11 cellular contexts compared by ENCODE assay signal in genomic region chrX:13086793-13087321, GRCh38. TPM values are rescaled to one million over a fixed set of nuclear protein-coding genes. Genes with fewer than 3 reads are reported as not detected.
DNase-seq lines count a peak whose midpoint lies in the region; ATAC-seq and TF ChIP-seq lines count a peak whose summit lies in the region.
"Not testable (repeated sequence)": the region's sequence is repeated elsewhere in the genome, so short reads cannot be mapped to it uniquely, and the experiment has no call there.
"Had no signal": no experiment of that assay in that cellular context is flagged by ENCODE, and none has a peak within 500 bp of the region (broad histone marks: within the 10 kb centered on the region; RNA-seq: fewer than 3 reads in every experiment).

No MANE protein-coding gene starts in this region.

- H3K79me2 ChIP-seq in OCI-LY1 (ENCODE audit: insufficient read depth, low read length) = not testable (repeated sequence)

- POLR2A ChIA-PET in activated naive CD8-positive, alpha-beta T cell treated with anti-CD3 and anti-CD28 coated beads, Interleukin-2, amount 10 ng/mL, durations not matched to agents 7 days and 5 days (lab: Charles Lee) = interaction anchor here (0.6 to 13.8 kb wide), 14 partner anchors 11 to 488 kb away, joined by 3 to 768 read pairs (median 7); partner anchors contain the start of gene TMSB4X

- H3K36me3 ChIP-seq in OCI-LY1 (ENCODE audit: insufficient read depth, low read length) = not testable (repeated sequence)

- not testable (repeated sequence) for H3K36me3 Mint-ChIP-seq in T-helper 2 cell treated with Interferon-gamma antibody and Interleukin-4, amounts not matched to agents 5 μg/mL and 100 μg/mL, for 36 hours (ENCODE audit: low read depth); activated naive CD8-positive, alpha-beta T cell treated with anti-CD3 and anti-CD28 coated beads, Interleukin-2, amount 10 ng/mL, durations not matched to agents 7 days and 5 days

- not testable (repeated sequence) for H3F3A ChIP-seq in OCI-LY1 (ENCODE audit: insufficient read depth, low read length)

- peak overlapping the region; percentile 81 for H3K9ac ChIP-seq in OCI-LY1 (ENCODE audit: low read length)

- ATAC-seq in activated naive CD8-positive, alpha-beta T cell treated with anti-CD3 and anti-CD28 coated beads, Interleukin-2, amount 10 ng/mL, durations not matched to agents 7 days and 5 days (ENCODE audit: low read depth); foreskin keratinocyte: not testable (repeated sequence)

- peak overlapping the region; percentile 62 for H3K4me3 ChIP-seq in OCI-LY1 (ENCODE audit: low read depth, low read length, poor library complexity, severe bottlenecking)
- not testable (repeated sequence) for H3K4me3 ChIP-seq in skin epidermis

- not testable (repeated sequence) for H3K9me3 ChIP-seq in OCI-LY1 (ENCODE audit: low read length)

- not testable (repeated sequence) for H3K27me3 Mint-ChIP-seq in T-helper 2 cell treated with Interferon-gamma antibody and Interleukin-4, amounts not matched to agents 5 μg/mL and 100 μg/mL, for 36 hours (ENCODE audit: low read depth); activated naive CD8-positive, alpha-beta T cell treated with anti-CD3 and anti-CD28 coated beads, Interleukin-2, amount 10 ng/mL, durations not matched to agents 7 days and 5 days

- H3K9me3 Mint-ChIP-seq in T-helper 2 cell treated with Interferon-gamma antibody and Interleukin-4, amounts not matched to agents 5 μg/mL and 100 μg/mL, for 36 hours; activated naive CD8-positive, alpha-beta T cell treated with anti-CD3 and anti-CD28 coated beads, Interleukin-2, amount 10 ng/mL, durations not matched to agents 7 days and 5 days: not testable (repeated sequence)

- not testable (repeated sequence) for H4K20me1 ChIP-seq in OCI-LY1 (ENCODE audit: insufficient read depth, low read length)

- peak overlapping the region; percentile 99 for H3K27ac ChIP-seq in OCI-LY1 (ENCODE audit: low read depth, low read length, poor library complexity, severe bottlenecking)
- H3K27ac ChIP-seq in foreskin keratinocyte = peak overlapping the region; percentile 91
- H3K27ac ChIP-seq in skin epidermis = peak overlapping the region in 14 of 21 experiments; percentile 19 to 87 (median 62)

- peak overlapping the region; percentile 75 for H3K4me2 ChIP-seq in OCI-LY1 (ENCODE audit: low read length)

- peaks cover 74% of the 10 kb centered on the region for H3K4me1 Mint-ChIP-seq in T-helper 2 cell treated with Interferon-gamma antibody and Interleukin-4, amounts not matched to agents 5 μg/mL and 100 μg/mL, for 36 hours (ENCODE audit: low read depth)
- peaks cover 66% of the 10 kb centered on the region for H3K4me1 Mint-ChIP-seq in activated naive CD8-positive, alpha-beta T cell treated with anti-CD3 and anti-CD28 coated beads, Interleukin-2, amount 10 ng/mL, durations not matched to agents 7 days and 5 days

- peak overlapping the region; percentile 96 for H3K27ac Mint-ChIP-seq in T-helper 2 cell treated with Interferon-gamma antibody and Interleukin-4, amounts not matched to agents 5 μg/mL and 100 μg/mL, for 36 hours
- peak overlapping the region; percentile 98 for H3K27ac Mint-ChIP-seq in activated naive CD8-positive, alpha-beta T cell treated with anti-CD3 and anti-CD28 coated beads, Interleukin-2, amount 10 ng/mL, durations not matched to agents 7 days and 5 days

- peaks cover 100% of the 10 kb centered on the region for H3K4me1 ChIP-seq in OCI-LY1 (ENCODE audit: insufficient read depth, low read length, severe bottlenecking)
- not testable (repeated sequence) for H3K4me1 ChIP-seq in foreskin keratinocyte

- H2AFZ ChIP-seq in OCI-LY1 (ENCODE audit: low read length) = not testable (repeated sequence)

- not testable (repeated sequence) for TF ChIP-seq CTCF in OCI-LY1 (IDR thresholded peaks at IDR 0.05; ENCODE audit: low read length); foreskin keratinocyte (conservative IDR thresholded peaks at IDR 0.05)

- peak overlapping the region; percentile 85 for H3K4me3 Mint-ChIP-seq in T-helper 2 cell treated with Interferon-gamma antibody and Interleukin-4, amounts not matched to agents 5 μg/mL and 100 μg/mL, for 36 hours
- H3K4me3 Mint-ChIP-seq in activated naive CD8-positive, alpha-beta T cell treated with anti-CD3 and anti-CD28 coated beads, Interleukin-2, amount 10 ng/mL, durations not matched to agents 7 days and 5 days = peak overlapping the region; percentile 87

- H3K9me2 ChIP-seq in OCI-LY1 (ENCODE audit: low read depth, low read length) = not testable (repeated sequence)

- not testable (repeated sequence) for H3K27me3 ChIP-seq in OCI-LY1 (ENCODE audit: insufficient read depth, low read length); foreskin keratinocyte

- peak; percentile 45 for DNase-seq in D341Med (ENCODE audit: low spot score)
- not testable (repeated sequence) for DNase-seq in T-helper 2 cell treated with Interferon-gamma antibody and Interleukin-4, amounts not matched to agents 5 μg/mL and 100 μg/mL, for 36 hours (ENCODE audit: low spot score); activated naive CD8-positive, alpha-beta T cell treated with anti-CD3 and anti-CD28 coated beads, Interleukin-2, amount 10 ng/mL, durations not matched to agents 7 days and 5 days; foreskin keratinocyte
- DNase-seq in activated T-cell treated with anti-CD3 and anti-CD28 coated beads, Interleukin-2, amount 50 U/mL, for 1 hour = peak; percentile 48

RNA-seq across cellular contexts. Expression of gene FAM9C, which starts 42.4 kb away (rescaled TPM):
- total RNA-seq in activated naive CD8-positive, alpha-beta T cell treated with anti-CD3 and anti-CD28 coated beads, Interleukin-2, amount 10 ng/mL, durations not matched to agents 7 days and 5 days = not detected
- total RNA-seq in foreskin keratinocyte = not detected in 2 replicates
- polyA plus RNA-seq in foreskin keratinocyte = not detected in 2 replicates
- total RNA-seq: dermis blood vessel endothelial cell, endothelial cell of umbilical vein, left cardiac atrium, right cardiac atrium had no signal
- polyA plus RNA-seq: endothelial cell of umbilical vein had no signal
